10 cellular contexts compared by ENCODE assay signal in genomic region chr13:28568286-28568685, GRCh38.
DNase-seq lines count a peak whose midpoint lies in the region; ATAC-seq and TF ChIP-seq lines count a peak whose summit lies in the region.
"Had no signal": no experiment of that assay in that cellular context is flagged by ENCODE, and none has a peak within 500 bp of the region (broad histone marks: within the 10 kb centered on the region; RNA-seq: fewer than 3 reads in every experiment).

No MANE protein-coding gene starts in this region.

- H3K4me1 ChIP-seq in endodermal cell (ENCODE audit: control insufficient read depth, insufficient read depth, low read length): no peaks in the 10 kb centered on the region

- no peak overlapping the region for H3K27ac Mint-ChIP-seq in natural killer cell
- no peak overlapping the region for H3K27ac Mint-ChIP-seq in endodermal cell
- H3K27ac Mint-ChIP-seq: brain; T-helper 1 cell treated with Interleukin-12 subunit alpha and Interleukin-12 subunit beta and Interleukin-4 antibody, amounts not matched to agents 30 μg/mL and 1 μg/mL, for 36 hours had no signal

- H3K9me3 Mint-ChIP-seq in natural killer cell (no peaks in the 10 kb centered on the region), endodermal cell (no peaks in the 10 kb centered on the region)
- H3K9me3 Mint-ChIP-seq: T-helper 1 cell treated with Interleukin-12 subunit alpha and Interleukin-12 subunit beta and Interleukin-4 antibody, amounts not matched to agents 30 μg/mL and 1 μg/mL, for 36 hours had no signal

- H3K4me3 Mint-ChIP-seq in natural killer cell: no peak overlapping the region
- no peak overlapping the region for H3K4me3 Mint-ChIP-seq in endodermal cell
- H3K4me3 Mint-ChIP-seq: brain; T-helper 1 cell treated with Interleukin-12 subunit alpha and Interleukin-12 subunit beta and Interleukin-4 antibody, amounts not matched to agents 30 μg/mL and 1 μg/mL, for 36 hours had no signal

- WGBS in endodermal cell (ENCODE audit: insufficient coverage in 1 of 2, insufficient read length in 1 of 2), 2 experiments: 90 to 93% methylated on average over 2 to 3 of the region's 3 CpGs

- no peak overlapping the region for H3K9ac ChIP-seq in endodermal cell (ENCODE audit: extremely low read depth, low read length, poor library complexity, severe bottlenecking)

- H3K27ac ChIP-seq in endodermal cell (ENCODE audit: low read depth, low read length): no peak overlapping the region

- intact Hi-C loops in natural killer cell (cut with micrococcal nuclease): no loop called here

- ATAC-seq in HG02642 (IDR thresholded peaks at IDR 0.05; ENCODE audit: poor library complexity, unreplicated experiment): peak; percentile 61
- ATAC-seq in natural killer cell: no peak
- no peak for ATAC-seq in HG03521 (IDR thresholded peaks at IDR 0.05; ENCODE audit: unreplicated experiment)

- H3K4me1 Mint-ChIP-seq in natural killer cell: no peaks in the 10 kb centered on the region
- H3K4me1 Mint-ChIP-seq in endodermal cell: peaks cover 1% of the 10 kb centered on the region

- no peaks in the 10 kb centered on the region for H3K36me3 ChIP-seq in endodermal cell (ENCODE audit: control insufficient read depth, insufficient read depth, low read length)

- DNase-seq in CMK (ENCODE audit: low read depth) (peak; percentile 55), SKM-1 (lab: John Stamatoyannopoulos, UW; ENCODE audit: unreplicated experiment) (peak; percentile 35), left kidney (ENCODE audit: low read depth, low spot score) (peak; percentile 75), natural killer cell (no peak), SW 1271 (lab: John Stamatoyannopoulos, UW) (no peak), endodermal cell (no peak)

- H3K4me3 ChIP-seq in endodermal cell (ENCODE audit: low read length): no peak overlapping the region

- TF ChIP-seq CTCF in natural killer cell (IDR thresholded peaks at IDR 0.05) (no peak), endodermal cell (conservative IDR thresholded peaks at IDR 0.05) (no peak)

- no peaks in the 10 kb centered on the region for H3K27me3 ChIP-seq in endodermal cell (ENCODE audit: control insufficient read depth, insufficient read depth, low read length, poor library complexity, severe bottlenecking)

- H3K9me3 ChIP-seq in endodermal cell (ENCODE audit: control insufficient read depth, low read length): no peaks in the 10 kb centered on the region

- H3K36me3 Mint-ChIP-seq in natural killer cell (no peaks in the 10 kb centered on the region), endodermal cell (ENCODE audit: low read depth) (no peaks in the 10 kb centered on the region)
- H3K36me3 Mint-ChIP-seq: brain had no signal

- H3K27me3 Mint-ChIP-seq in natural killer cell (ENCODE audit: low read depth in 2 of 2) (peaks cover 0 to 11% of the 10 kb centered on the region in 2 donors), endodermal cell (ENCODE audit: insufficient read depth) (peaks cover 6% of the 10 kb centered on the region)

Comparison
In these comparisons a context has a peak if more than half of its experiments do, and no peak if none do; other contexts are left out.
1. DNase-seq: peak in CMK (single experiment), SKM-1 (single experiment) and left kidney (single experiment); none in natural killer cell (single experiment), SW 1271 (0 of 2) and endodermal cell (single experiment).